Comparison of ENCODE assay signal across 16 cellular contexts in genomic region chr12:7695159-7695930, GRCh38. TPM values are rescaled to one million over a fixed set of nuclear protein-coding genes. Genes with fewer than 3 reads are reported as not detected.
DNase-seq lines count a peak whose midpoint lies in the region; ATAC-seq and TF ChIP-seq lines count a peak whose summit lies in the region.
"Had no signal": no experiment of that assay in that cellular context is flagged by ENCODE, and none has a peak within 500 bp of the region (broad histone marks: within the 10 kb centered on the region; RNA-seq: fewer than 3 reads in every experiment).

Gene GDF3, minus strand, starts transcription at chr12:7695775. Its CDS starts 47 bp downstream, at chr12:7695728.

- H3K27ac ChIP-seq in A673 (ENCODE audit: low read depth, low read length, poor library complexity, severe bottlenecking) = no peak within 1 kb of the TSS
- no peak within 1 kb of the TSS for H3K27ac ChIP-seq in GM23248
- no peak within 1 kb of the TSS for H3K27ac ChIP-seq in colonic mucosa
- H3K27ac ChIP-seq: skin epidermis had no signal

- H3F3A ChIP-seq in GM23248 (ENCODE audit: insufficient read depth) = no peaks in the 10 kb centered on the region

- H2AFZ ChIP-seq in GM23248 = no peak within 1 kb of the TSS

- POLR2A ChIA-PET in A673 (lab: Charles Lee; ENCODE audit: low non-redundant PET) = no interaction called here

- TF ChIP-seq CTCF in A673 (conservative IDR thresholded peaks at IDR 0.05; ENCODE audit: low read depth, low read length) (no peak), colonic mucosa (IDR thresholded peaks at IDR 0.05) (no peak), osteocyte (IDR thresholded peaks at IDR 0.05) (no peak)

- CTCF ChIA-PET in A673 (lab: Charles Lee) = no interaction called here

- no peak within 1 kb of the TSS for H3K4me2 ChIP-seq in GM23248 (ENCODE audit: unreplicated experiment)

- no peaks in the 10 kb centered on the region for H3K9me3 Mint-ChIP-seq in osteocyte (ENCODE audit: unreplicated experiment)
- H3K9me3 Mint-ChIP-seq: activated naive CD8-positive, alpha-beta T cell treated with anti-CD3 and anti-CD28 coated beads for 36 hours; T-helper 1 cell treated with Interleukin-12 subunit alpha and Interleukin-12 subunit beta and Interleukin-4 antibody, amounts not matched to agents 30 μg/mL and 1 μg/mL, for 36 hours had no signal

- H3K4me3 ChIP-seq in A673 (ENCODE audit: low read depth, low read length, poor library complexity, severe bottlenecking) (no peak within 1 kb of the TSS), GM23248 (no peak within 1 kb of the TSS), colonic mucosa (no peak within 1 kb of the TSS)
- H3K4me3 ChIP-seq: skin epidermis had no signal

- H4K20me1 ChIP-seq in GM23248 (ENCODE audit: insufficient read depth) = no peaks in the 10 kb centered on the region

- no peaks in the 10 kb centered on the region for H3K4me1 Mint-ChIP-seq in osteocyte (ENCODE audit: unreplicated experiment)

- DNase-seq in A673 (ENCODE audit: low spot score) (peak; percentile 26), GM23248 (peak; percentile 20), colonic mucosa (peak; percentile 20), iPS-NIHi11 (ENCODE audit: low spot score) (peak; percentile 28), osteocyte (ENCODE audit: extremely low spot score, unreplicated experiment) (no peak)
- DNase-seq: activated naive CD8-positive, alpha-beta T cell treated with anti-CD3 and anti-CD28 coated beads for 36 hours; BE2C; PC-3 had no signal

- no peaks in the 10 kb centered on the region for H3K79me2 ChIP-seq in GM23248 (ENCODE audit: insufficient read depth)

- H3K9me2 ChIP-seq in GM23248 (ENCODE audit: insufficient read depth) = no peaks in the 10 kb centered on the region

- H3K9ac ChIP-seq in GM23248 (no peak within 1 kb of the TSS), colonic mucosa (ENCODE audit: low read depth in 2 of 2, low read length in 2 of 2) (no peak within 1 kb of the TSS)

- WGBS in GM23248 (ENCODE audit: low coverage in 1 of 2, low lambda C conversion rate in 2 of 2, missing lambda C conversion rate in 2 of 2), 2 experiments = 17 to 21% methylated on average over 13 of the region's 13 CpGs

- H3K27me3 ChIP-seq in A673 (replicated peaks; ENCODE audit: insufficient read depth, low read depth, low read length, poor library complexity) (no peaks in the 10 kb centered on the region), GM23248 (replicated peaks; ENCODE audit: insufficient read depth) (peaks cover 11% of the 10 kb centered on the region), colonic mucosa (no peaks in the 10 kb centered on the region)
- H3K27me3 ChIP-seq: BE2C had no signal

- H3K4me3 Mint-ChIP-seq in osteocyte (ENCODE audit: unreplicated experiment) = no peak within 1 kb of the TSS
- H3K4me3 Mint-ChIP-seq: activated naive CD8-positive, alpha-beta T cell treated with anti-CD3 and anti-CD28 coated beads for 36 hours; T-helper 1 cell treated with Interleukin-12 subunit alpha and Interleukin-12 subunit beta and Interleukin-4 antibody, amounts not matched to agents 30 μg/mL and 1 μg/mL, for 36 hours had no signal

- H3K4me1 ChIP-seq in A673 (ENCODE audit: insufficient read depth, low read length, poor library complexity, severe bottlenecking) (peaks cover 4% of the 10 kb centered on the region), GM23248 (ENCODE audit: insufficient read depth) (no peaks in the 10 kb centered on the region), colonic mucosa (no peaks in the 10 kb centered on the region)
- H3K4me1 ChIP-seq: BE2C had no signal

- H3K36me3 ChIP-seq in A673 (ENCODE audit: insufficient read depth, low read length, poor library complexity, severe bottlenecking) = no peaks in the 10 kb centered on the region
- no peaks in the 10 kb centered on the region for H3K36me3 ChIP-seq in GM23248 (ENCODE audit: low read depth)
- H3K36me3 ChIP-seq in colonic mucosa = no peaks in the 10 kb centered on the region
- H3K36me3 ChIP-seq: BE2C had no signal

- BruUV-seq in A673 (replicated peaks; lab: Mats Ljungman, UMichigan) = no TSS peak

- H3K27ac Mint-ChIP-seq in osteocyte (ENCODE audit: unreplicated experiment) = no peak within 1 kb of the TSS
- H3K27ac Mint-ChIP-seq: activated naive CD8-positive, alpha-beta T cell treated with anti-CD3 and anti-CD28 coated beads for 36 hours; T-helper 1 cell treated with Interleukin-12 subunit alpha and Interleukin-12 subunit beta and Interleukin-4 antibody, amounts not matched to agents 30 μg/mL and 1 μg/mL, for 36 hours had no signal

- in situ Hi-C loops in GM23248 (cut with MboI) = no loop called here

- no peaks in the 10 kb centered on the region for H3K27me3 Mint-ChIP-seq in osteocyte (ENCODE audit: unreplicated experiment)

- no peaks in the 10 kb centered on the region for H3K36me3 Mint-ChIP-seq in osteocyte (ENCODE audit: unreplicated experiment)
- H3K36me3 Mint-ChIP-seq: activated naive CD8-positive, alpha-beta T cell treated with anti-CD3 and anti-CD28 coated beads for 36 hours had no signal

- H3K9me3 ChIP-seq in A673 (ENCODE audit: low read depth, low read length, poor library complexity, severe bottlenecking) (no peaks in the 10 kb centered on the region), GM23248 (ENCODE audit: low read depth) (no peaks in the 10 kb centered on the region), colonic mucosa (no peaks in the 10 kb centered on the region)
- H3K9me3 ChIP-seq: BE2C had no signal

- intact Hi-C loops in A673 (cut with micrococcal nuclease; ENCODE audit: unreplicated experiment) (no loop called here), colonic mucosa (cut with DNase I) (no loop called here)

- ATAC-seq in GM19397 (IDR thresholded peaks at IDR 0.05; ENCODE audit: unreplicated experiment) (no peak), GM19467 (IDR thresholded peaks at IDR 0.05; ENCODE audit: unreplicated experiment) (no peak), GM19455 (IDR thresholded peaks at IDR 0.05; ENCODE audit: unreplicated experiment) (no peak)
- ATAC-seq: HCT116, PC-3 had no signal

RNA-seq across cellular contexts. Expression of gene GDF3, which starts in this region (rescaled TPM):
- total RNA-seq in A673 (2021) (not detected in 2 replicates), colonic mucosa (not detected), osteocyte (not detected in 2 replicates)
- not detected in 2 replicates for total RNA-seq in GM23248 (2014; rRNA removed; shearing (Covaris generic))
- polyA plus RNA-seq in GM23248 (2016; fragmentation: Nextera tagmentation; extraction: Ambion mirVana) = not detected in 2 replicates
- total RNA-seq: activated CD8-positive, alpha-beta memory T cell treated with anti-CD3 and anti-CD28 coated beads for 36 hours; activated naive CD8-positive, alpha-beta T cell treated with anti-CD3 and anti-CD28 coated beads for 36 hours; PC-3; urinary bladder had no signal

Comparison
In these comparisons a context has a peak if more than half of its experiments do, and no peak if none do; other contexts are left out.
1. Peak in DNase-seq in A673; RNA of the gene not detected or under 1 TPM.
2. Peak in DNase-seq in GM23248; RNA of the gene not detected or under 1 TPM.
3. Peak in DNase-seq in colonic mucosa; RNA of the gene not detected or under 1 TPM.